In genomic region chr15:60214201-60214600, GRCh38 we compare ENCODE assay signal across 14 cellular contexts.
A peak's percentile ranks its signal among the peaks of the same experiment; 100 is the strongest.
DNase-seq lines count a peak whose midpoint lies in the region.
"Had no signal": no experiment of that assay in that cellular context is flagged by ENCODE, and none has a peak within 500 bp of the region (broad histone marks: within the 10 kb centered on the region; RNA-seq: fewer than 3 reads in every experiment).

No MANE protein-coding gene starts in this region.

- DNase-seq in SK-MEL-5 (ENCODE audit: low read depth, low spot score) (peak; percentile 9), retina (peak; percentile 79), NCI-H82 treated with DMSO at 0.1 percent for 48 hours (lab: John Stamatoyannopoulos, UW; ENCODE audit: unreplicated experiment) (no peak), HCEC 1CT (no peak), islet precursor cell (no peak)
- DNase-seq: 8988T; ACHN; BE2C; C1 segment of cervical spinal cord; CD4-positive, CD25-positive, alpha-beta regulatory T cell; CD8-positive, alpha-beta memory T cell; COR-L47; DMS79 treated with DMSO at 0.1 percent for 48 hours; GF-D8 had no signal

- in situ Hi-C loops in SK-MEL-5 (cut with HindIII; ENCODE audit: low pct_unique_long_range_greater_than_20kb, low sequenced_read_pairs): no loop called here

Comparison
In these comparisons a context has a peak if more than half of its experiments do, and no peak if none do; other contexts are left out.
1. DNase-seq: peak in SK-MEL-5 (single experiment) and retina (single experiment); none in NCI-H82 treated with DMSO at 0.1 percent for 48 hours (single experiment), HCEC 1CT (single experiment) and islet precursor cell (single experiment).